In genomic region chr14:60734465-60735242, GRCh38 we compare ENCODE assay signal across 1 cellular context.
TF ChIP-seq lines count a peak whose summit lies in the region.

Gene MNAT1 (plus strand): TSS chr14:60734761. CDS start chr14:60734863, 102 bp downstream.

TF ChIP-seq in GM12878, 131 proteins besides CTCF, POLR2A, EP300 and RAD21 (continued from another document):
- TF ChIP-seq, protein P1, sequence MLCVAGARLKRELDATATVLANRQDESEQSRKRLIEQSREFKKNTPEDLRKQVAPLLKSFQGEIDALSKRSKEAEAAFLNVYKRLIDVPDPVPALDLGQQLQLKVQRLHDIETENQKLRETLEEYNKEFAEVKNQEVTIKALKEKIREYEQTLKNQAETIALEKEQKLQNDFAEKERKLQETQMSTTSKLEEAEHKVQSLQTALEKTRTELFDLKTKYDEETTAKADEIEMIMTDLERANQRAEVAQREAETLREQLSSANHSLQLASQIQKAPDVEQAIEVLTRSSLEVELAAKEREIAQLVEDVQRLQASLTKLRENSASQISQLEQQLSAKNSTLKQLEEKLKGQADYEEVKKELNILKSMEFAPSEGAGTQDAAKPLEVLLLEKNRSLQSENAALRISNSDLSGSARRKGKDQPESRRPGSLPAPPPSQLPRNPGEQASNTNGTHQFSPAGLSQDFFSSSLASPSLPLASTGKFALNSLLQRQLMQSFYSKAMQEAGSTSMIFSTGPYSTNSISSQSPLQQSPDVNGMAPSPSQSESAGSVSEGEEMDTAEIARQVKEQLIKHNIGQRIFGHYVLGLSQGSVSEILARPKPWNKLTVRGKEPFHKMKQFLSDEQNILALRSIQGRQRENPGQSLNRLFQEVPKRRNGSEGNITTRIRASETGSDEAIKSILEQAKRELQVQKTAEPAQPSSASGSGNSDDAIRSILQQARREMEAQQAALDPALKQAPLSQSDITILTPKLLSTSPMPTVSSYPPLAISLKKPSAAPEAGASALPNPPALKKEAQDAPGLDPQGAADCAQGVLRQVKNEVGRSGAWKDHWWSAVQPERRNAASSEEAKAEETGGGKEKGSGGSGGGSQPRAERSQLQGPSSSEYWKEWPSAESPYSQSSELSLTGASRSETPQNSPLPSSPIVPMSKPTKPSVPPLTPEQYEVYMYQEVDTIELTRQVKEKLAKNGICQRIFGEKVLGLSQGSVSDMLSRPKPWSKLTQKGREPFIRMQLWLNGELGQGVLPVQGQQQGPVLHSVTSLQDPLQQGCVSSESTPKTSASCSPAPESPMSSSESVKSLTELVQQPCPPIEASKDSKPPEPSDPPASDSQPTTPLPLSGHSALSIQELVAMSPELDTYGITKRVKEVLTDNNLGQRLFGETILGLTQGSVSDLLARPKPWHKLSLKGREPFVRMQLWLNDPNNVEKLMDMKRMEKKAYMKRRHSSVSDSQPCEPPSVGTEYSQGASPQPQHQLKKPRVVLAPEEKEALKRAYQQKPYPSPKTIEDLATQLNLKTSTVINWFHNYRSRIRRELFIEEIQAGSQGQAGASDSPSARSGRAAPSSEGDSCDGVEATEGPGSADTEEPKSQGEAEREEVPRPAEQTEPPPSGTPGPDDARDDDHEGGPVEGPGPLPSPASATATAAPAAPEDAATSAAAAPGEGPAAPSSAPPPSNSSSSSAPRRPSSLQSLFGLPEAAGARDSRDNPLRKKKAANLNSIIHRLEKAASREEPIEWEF (IDR thresholded peaks at IDR 0.05; ENCODE audit: insufficient replicate concordance, low read depth, low read length): no peak
- peak; percentile 48 for TF ChIP-seq SIX5 (IDR thresholded peaks at IDR 0.05; ENCODE audit: low read depth, low read length, severe bottlenecking)
- TF ChIP-seq ZNF24 (IDR thresholded peaks at IDR 0.05): peak; percentile 80; the same call in 1 of the 2 replicates
- TF ChIP-seq MXI1 (IDR thresholded peaks at IDR 0.05; ENCODE audit: low read depth, low read length): peak; percentile 82
- TF ChIP-seq HDGF (IDR thresholded peaks at IDR 0.05): 0 out of 2 replicates have a peak, but pooled peaks have one; percentile 35
- peak; percentile 87 for TF ChIP-seq GABPA (IDR thresholded peaks at IDR 0.05; ENCODE audit: low read depth)
- 0 out of 2 replicates have a peak, but pooled peaks have one; percentile 41 for TF ChIP-seq ESRRA (IDR thresholded peaks at IDR 0.05; ENCODE audit: low read length)
- TF ChIP-seq RUNX3 (IDR thresholded peaks at IDR 0.05; ENCODE audit: low read length): peak; percentile 45; the same call in 1 of the 2 replicates
- peak; percentile 84 for TF ChIP-seq YY1 (IDR thresholded peaks at IDR 0.05; ENCODE audit: low read depth, low read length)
- no peak for TF ChIP-seq JUNB (IDR thresholded peaks at IDR 0.05)
- no peak for TF ChIP-seq BRCA1 (IDR thresholded peaks at IDR 0.05; ENCODE audit: low read depth, low read length)
- TF ChIP-seq IKZF1 (conservative IDR thresholded peaks at IDR 0.05): peak; percentile 63
- peak; percentile 67 for TF ChIP-seq SP1 (IDR thresholded peaks at IDR 0.05; ENCODE audit: low read depth, low read length)
- TF ChIP-seq FOXM1 (IDR thresholded peaks at IDR 0.05; ENCODE audit: low read depth, low read length): peak; percentile 43; the same call in 1 of the 2 replicates
- TF ChIP-seq ZZZ3 (IDR thresholded peaks at IDR 0.05; ENCODE audit: control insufficient read depth, insufficient read length, low read depth): peak; percentile 35
- 0 out of 2 replicates have a peak, but pooled peaks have one; percentile 48 for TF ChIP-seq MEF2A (IDR thresholded peaks at IDR 0.05; ENCODE audit: insufficient read depth, low read depth, low read length)
- peak; percentile 38; the same call in 1 of the 2 replicates for TF ChIP-seq REST (IDR thresholded peaks at IDR 0.05; ENCODE audit: low read depth, low read length)
- no peak for TF ChIP-seq BMI1 (IDR thresholded peaks at IDR 0.05; ENCODE audit: borderline replicate concordance)
- no peak; the same call in 1 of the 2 replicates for TF ChIP-seq BACH1 (IDR thresholded peaks at IDR 0.05; ENCODE audit: borderline replicate concordance)
- peak; percentile 100 for TF ChIP-seq TAF1 (IDR thresholded peaks at IDR 0.05; ENCODE audit: borderline replicate concordance, low read depth, low read length)
- TF ChIP-seq, protein P2, sequence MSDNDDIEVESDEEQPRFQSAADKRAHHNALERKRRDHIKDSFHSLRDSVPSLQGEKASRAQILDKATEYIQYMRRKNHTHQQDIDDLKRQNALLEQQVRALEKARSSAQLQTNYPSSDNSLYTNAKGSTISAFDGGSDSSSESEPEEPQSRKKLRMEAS (IDR thresholded peaks at IDR 0.05; ENCODE audit: low read depth, low read length): 0 out of 2 replicates have a peak, but pooled peaks have one; percentile 46
- TF ChIP-seq CBFB (IDR thresholded peaks at IDR 0.05; ENCODE audit: low read depth): peak; percentile 51; the same call in 1 of the 2 replicates
- peak; percentile 88 for TF ChIP-seq NBN (IDR thresholded peaks at IDR 0.05)
- TF ChIP-seq, protein P3, sequence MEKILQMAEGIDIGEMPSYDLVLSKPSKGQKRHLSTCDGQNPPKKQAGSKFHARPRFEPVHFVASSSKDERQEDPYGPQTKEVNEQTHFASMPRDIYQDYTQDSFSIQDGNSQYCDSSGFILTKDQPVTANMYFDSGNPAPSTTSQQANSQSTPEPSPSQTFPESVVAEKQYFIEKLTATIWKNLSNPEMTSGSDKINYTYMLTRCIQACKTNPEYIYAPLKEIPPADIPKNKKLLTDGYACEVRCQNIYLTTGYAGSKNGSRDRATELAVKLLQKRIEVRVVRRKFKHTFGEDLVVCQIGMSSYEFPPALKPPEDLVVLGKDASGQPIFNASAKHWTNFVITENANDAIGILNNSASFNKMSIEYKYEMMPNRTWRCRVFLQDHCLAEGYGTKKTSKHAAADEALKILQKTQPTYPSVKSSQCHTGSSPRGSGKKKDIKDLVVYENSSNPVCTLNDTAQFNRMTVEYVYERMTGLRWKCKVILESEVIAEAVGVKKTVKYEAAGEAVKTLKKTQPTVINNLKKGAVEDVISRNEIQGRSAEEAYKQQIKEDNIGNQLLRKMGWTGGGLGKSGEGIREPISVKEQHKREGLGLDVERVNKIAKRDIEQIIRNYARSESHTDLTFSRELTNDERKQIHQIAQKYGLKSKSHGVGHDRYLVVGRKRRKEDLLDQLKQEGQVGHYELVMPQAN (conservative IDR thresholded peaks at IDR 0.05): peak; percentile 62; the same call in 1 of the 2 replicates
- TF ChIP-seq KDM1A (IDR thresholded peaks at IDR 0.05; ENCODE audit: borderline replicate concordance): no peak
- peak; percentile 88; the same call in 2 of the 3 replicates for TF ChIP-seq POU2F2 (IDR thresholded peaks at IDR 0.05; ENCODE audit: borderline replicate concordance, low read depth, low read length)
- no peak for TF ChIP-seq CHD2 (IDR thresholded peaks at IDR 0.05; ENCODE audit: borderline replicate concordance, low read depth, low read length)
- peak in 1 of 2 experiments; percentile 61; a peak in 2 of 3 replicates for TF ChIP-seq EGR1 (IDR thresholded peaks at IDR 0.05; ENCODE audit: borderline replicate concordance in 1 of 2, low read depth in 2 of 2, low read length in 2 of 2)
- TF ChIP-seq SMC3 (IDR thresholded peaks at IDR 0.05; ENCODE audit: borderline replicate concordance, low read length): peak; percentile 28; the same call in 1 of the 2 replicates
- peak; percentile 72 for TF ChIP-seq TCF12 (IDR thresholded peaks at IDR 0.05; ENCODE audit: low read depth, low read length)
- 0 out of 2 replicates have a peak, but pooled peaks have one; percentile 19 for TF ChIP-seq SREBF1 (IDR thresholded peaks at IDR 0.05; ENCODE audit: low read length)
- peak; percentile 45 for TF ChIP-seq CREB1 (IDR thresholded peaks at IDR 0.05; ENCODE audit: low read depth)
- 0 out of 2 replicates have a peak, but pooled peaks have one; percentile 52 for TF ChIP-seq TCF3 (IDR thresholded peaks at IDR 0.05; ENCODE audit: borderline replicate concordance, insufficient read depth, low read depth, low read length)
- TF ChIP-seq IRF4 (IDR thresholded peaks at IDR 0.05; ENCODE audit: low read depth, low read length): peak; percentile 48; the same call in 1 of the 2 replicates
- TF ChIP-seq HCFC1 (IDR thresholded peaks at IDR 0.05; ENCODE audit: low read length): peak; percentile 79
- peak; percentile 61; the same call in 1 of the 2 replicates for TF ChIP-seq ZNF207 (IDR thresholded peaks at IDR 0.05; ENCODE audit: borderline replicate concordance)
- 0 out of 2 replicates have a peak, but pooled peaks have one; percentile 13 for TF ChIP-seq BCL11A (IDR thresholded peaks at IDR 0.05; ENCODE audit: low read depth, low read length)
- peak; percentile 37 for TF ChIP-seq SMAD1 (IDR thresholded peaks at IDR 0.05; ENCODE audit: low read depth, partially characterized antibody)
- peak; percentile 72 for TF ChIP-seq CREM (IDR thresholded peaks at IDR 0.05; ENCODE audit: low read depth)
- TF ChIP-seq TCF7 (IDR thresholded peaks at IDR 0.05; ENCODE audit: borderline replicate concordance): no peak
- no peak for TF ChIP-seq RBBP5 (conservative IDR thresholded peaks at IDR 0.05)
- no peak for TF ChIP-seq EZH2 (IDR thresholded peaks at IDR 0.05; ENCODE audit: borderline replicate concordance, control insufficient read depth, low read depth, low read length)
- peak in 1 of 2 experiments; percentile 41; a peak in 1 of 4 replicates for TF ChIP-seq IKZF2 (IDR thresholded peaks at IDR 0.05)
TF ChIP-seq in GM12878: peak in this region for 55.
